Comparison of ENCODE assay signal across 10 cellular contexts in the genomic region with DNA sequence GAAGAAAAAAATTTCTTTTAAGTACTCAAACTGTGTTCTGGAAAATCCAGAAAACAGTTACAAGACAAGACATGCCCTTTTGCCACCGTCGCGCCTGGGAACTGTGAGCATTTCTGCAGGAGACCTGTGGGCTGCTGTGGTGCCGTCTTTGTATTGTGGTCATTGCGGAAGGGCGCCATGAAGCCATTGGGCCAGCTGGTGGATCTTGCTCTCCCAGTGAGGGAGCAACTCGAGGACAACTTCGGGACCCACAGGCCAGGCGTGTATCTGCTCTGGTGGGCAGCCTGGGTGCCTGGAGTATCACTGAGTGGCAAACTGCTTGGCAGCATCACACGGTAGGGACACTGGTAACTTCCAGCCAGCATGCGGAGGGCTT. TPM values are rescaled to one million over a fixed set of nuclear protein-coding genes. Genes with fewer than 3 reads are reported as not detected.
DNase-seq lines count a peak whose midpoint lies in the region; ATAC-seq lines count a peak whose summit lies in the region.
"Had no signal": no experiment of that assay in that cellular context is flagged by ENCODE, and none has a peak within 500 bp of the region (broad histone marks: within the 10 kb centered on the region; RNA-seq: fewer than 3 reads in every experiment).

No MANE protein-coding gene starts in this region.

- no peaks in the 10 kb centered on the region for H3K27me3 Mint-ChIP-seq in CD4-positive, CD25-positive, alpha-beta regulatory T cell
- no peaks in the 10 kb centered on the region for H3K27me3 Mint-ChIP-seq in IgD-negative memory B cell
- H3K27me3 Mint-ChIP-seq in activated naive CD8-positive, alpha-beta T cell treated with anti-CD3 and anti-CD28 coated beads, Interleukin-2, amount 10 ng/mL, durations not matched to agents 7 days and 5 days: no peaks in the 10 kb centered on the region
- no peaks in the 10 kb centered on the region for H3K27me3 Mint-ChIP-seq in naive thymus-derived CD8-positive, alpha-beta T cell

- H3K4me3 ChIP-seq in CD4-positive, CD25-positive, alpha-beta regulatory T cell (ENCODE audit: low read depth, low read length): peak overlapping the region; percentile 77

- ATAC-seq in CD4-positive, CD25-positive, alpha-beta regulatory T cell (ENCODE audit: low read depth in 2 of 2): no peak
- ATAC-seq in activated naive CD8-positive, alpha-beta T cell treated with anti-CD3 and anti-CD28 coated beads, Interleukin-2, amount 10 ng/mL, durations not matched to agents 7 days and 5 days (ENCODE audit: low read depth): no peak
- ATAC-seq in naive thymus-derived CD8-positive, alpha-beta T cell: no peak
- no peak for ATAC-seq in GM18511 (IDR thresholded peaks at IDR 0.05; ENCODE audit: unreplicated experiment)

- H3K27ac ChIP-seq in CD4-positive, CD25-positive, alpha-beta regulatory T cell (ENCODE audit: insufficient read depth, low read length, poor library complexity, severe bottlenecking): peak overlapping the region; percentile 74

- H3K27me3 ChIP-seq in CD4-positive, CD25-positive, alpha-beta regulatory T cell (ENCODE audit: control insufficient read depth, insufficient read depth, low read length): no peaks in the 10 kb centered on the region

- peak overlapping the region; percentile 96 to 99 (median 98) for H3K27ac Mint-ChIP-seq in CD4-positive, CD25-positive, alpha-beta regulatory T cell
- peak overlapping the region; percentile 93 to 97 (median 94) for H3K27ac Mint-ChIP-seq in IgD-negative memory B cell
- peak overlapping the region; percentile 92 for H3K27ac Mint-ChIP-seq in activated naive CD8-positive, alpha-beta T cell treated with anti-CD3 and anti-CD28 coated beads, Interleukin-2, amount 10 ng/mL, durations not matched to agents 7 days and 5 days
- peak overlapping the region; percentile 95 to 99 (median 97) for H3K27ac Mint-ChIP-seq in naive thymus-derived CD8-positive, alpha-beta T cell
- H3K27ac Mint-ChIP-seq: endodermal cell had no signal

- no peaks in the 10 kb centered on the region for H3K36me3 Mint-ChIP-seq in CD4-positive, CD25-positive, alpha-beta regulatory T cell
- no peaks in the 10 kb centered on the region for H3K36me3 Mint-ChIP-seq in IgD-negative memory B cell
- peaks cover 3% of the 10 kb centered on the region for H3K36me3 Mint-ChIP-seq in activated naive CD8-positive, alpha-beta T cell treated with anti-CD3 and anti-CD28 coated beads, Interleukin-2, amount 10 ng/mL, durations not matched to agents 7 days and 5 days
- no peaks in the 10 kb centered on the region for H3K36me3 Mint-ChIP-seq in naive thymus-derived CD8-positive, alpha-beta T cell

- peaks cover 53% of the 10 kb centered on the region for H3K4me1 ChIP-seq in CD4-positive, CD25-positive, alpha-beta regulatory T cell (ENCODE audit: control insufficient read depth, insufficient read depth, low read length, poor library complexity, severe bottlenecking)

- H3K4me1 Mint-ChIP-seq in CD4-positive, CD25-positive, alpha-beta regulatory T cell: peaks cover 6 to 72% (median 31%) of the 10 kb centered on the region in 4 donors
- H3K4me1 Mint-ChIP-seq in IgD-negative memory B cell: peaks cover 22 to 44% (median 40%) of the 10 kb centered on the region in 3 donors
- peaks cover 36% of the 10 kb centered on the region for H3K4me1 Mint-ChIP-seq in activated naive CD8-positive, alpha-beta T cell treated with anti-CD3 and anti-CD28 coated beads, Interleukin-2, amount 10 ng/mL, durations not matched to agents 7 days and 5 days
- H3K4me1 Mint-ChIP-seq in naive thymus-derived CD8-positive, alpha-beta T cell: peaks cover 21 to 66% (median 47%) of the 10 kb centered on the region in 4 donors

- no peaks in the 10 kb centered on the region for H3K9me3 ChIP-seq in CD4-positive, CD25-positive, alpha-beta regulatory T cell (ENCODE audit: control insufficient read depth in 2 of 2, low read length in 2 of 2)

- no peak for DNase-seq in CD4-positive, CD25-positive, alpha-beta regulatory T cell
- DNase-seq in activated naive CD8-positive, alpha-beta T cell treated with anti-CD3 and anti-CD28 coated beads, Interleukin-2, amount 10 ng/mL, durations not matched to agents 7 days and 5 days: no peak
- no peak for DNase-seq in naive thymus-derived CD8-positive, alpha-beta T cell
- DNase-seq in NCI-H510A treated with DMSO at 0.1 percent for 48 hours (lab: John Stamatoyannopoulos, UW) (no peak), NCI-H2227 treated with DMSO at 0.1 percent for 48 hours (lab: John Stamatoyannopoulos, UW) (no peak), NCI-H774 (lab: John Stamatoyannopoulos, UW) (no peak)
- DNase-seq: endodermal cell, NCI-H1417 had no signal

- peak overlapping the region; percentile 82 to 91 (median 86) for H3K4me3 Mint-ChIP-seq in CD4-positive, CD25-positive, alpha-beta regulatory T cell
- H3K4me3 Mint-ChIP-seq in IgD-negative memory B cell: peak overlapping the region in 2 of 4 donors; percentile 3 to 96
- H3K4me3 Mint-ChIP-seq in activated naive CD8-positive, alpha-beta T cell treated with anti-CD3 and anti-CD28 coated beads, Interleukin-2, amount 10 ng/mL, durations not matched to agents 7 days and 5 days: peak overlapping the region; percentile 67
- peak overlapping the region; percentile 69 to 87 (median 82) for H3K4me3 Mint-ChIP-seq in naive thymus-derived CD8-positive, alpha-beta T cell
- H3K4me3 Mint-ChIP-seq: endodermal cell had no signal

- POLR2A ChIA-PET in activated naive CD8-positive, alpha-beta T cell treated with anti-CD3 and anti-CD28 coated beads, Interleukin-2, amount 10 ng/mL, durations not matched to agents 7 days and 5 days (lab: Charles Lee): no interaction called here
- POLR2A ChIA-PET in naive thymus-derived CD8-positive, alpha-beta T cell (lab: Charles Lee): interaction anchor here (1.0 to 3.2 kb wide), 4 partner anchors 17 to 90 kb away, joined by 3 to 17 read pairs (median 4); partner anchors contain the start of gene XKR8

- H3K9me3 Mint-ChIP-seq in CD4-positive, CD25-positive, alpha-beta regulatory T cell: peaks cover 0 to 2% (median 0%) of the 10 kb centered on the region in 7 donors
- no peaks in the 10 kb centered on the region for H3K9me3 Mint-ChIP-seq in IgD-negative memory B cell
- H3K9me3 Mint-ChIP-seq in activated naive CD8-positive, alpha-beta T cell treated with anti-CD3 and anti-CD28 coated beads, Interleukin-2, amount 10 ng/mL, durations not matched to agents 7 days and 5 days: no peaks in the 10 kb centered on the region
- H3K9me3 Mint-ChIP-seq in naive thymus-derived CD8-positive, alpha-beta T cell: no peaks in the 10 kb centered on the region
- H3K9me3 Mint-ChIP-seq: endodermal cell had no signal

- H3K36me3 ChIP-seq in CD4-positive, CD25-positive, alpha-beta regulatory T cell (ENCODE audit: control insufficient read depth, insufficient read depth, low read length): no peaks in the 10 kb centered on the region

RNA-seq across cellular contexts. Expression of gene THEMIS2, which starts 3.8 kb away (rescaled TPM):
- 57.1 TPM for total RNA-seq in CD4-positive, CD25-positive, alpha-beta regulatory T cell
- 10 to 100 TPM; 37.9 to 69.9 (median 60.5) TPM for polyA plus RNA-seq in CD4-positive, CD25-positive, alpha-beta regulatory T cell
- polyA plus RNA-seq in IgD-negative memory B cell: 70.0 TPM
- total RNA-seq in activated naive CD8-positive, alpha-beta T cell treated with anti-CD3 and anti-CD28 coated beads, Interleukin-2, amount 10 ng/mL, durations not matched to agents 7 days and 5 days: 10 to 100 TPM; 35.4 to 40.5 TPM
- 10 to 100 TPM; 53.3 to 57.9 TPM for total RNA-seq in naive thymus-derived CD8-positive, alpha-beta T cell
- polyA plus RNA-seq in naive thymus-derived CD8-positive, alpha-beta T cell: 10 to 100 TPM; 14.1 to 48.5 (median 23.7) TPM

RNA-seq across cellular contexts. Expression of gene PPP1R8, which starts 38.0 kb away (rescaled TPM):
- total RNA-seq in CD4-positive, CD25-positive, alpha-beta regulatory T cell: 23.3 TPM
- 10 to 100 TPM; 40.9 to 45.5 (median 42.3) TPM for polyA plus RNA-seq in CD4-positive, CD25-positive, alpha-beta regulatory T cell
- polyA plus RNA-seq in IgD-negative memory B cell: 31.7 TPM
- 10 to 100 TPM; 52.9 to 54.4 TPM for total RNA-seq in activated naive CD8-positive, alpha-beta T cell treated with anti-CD3 and anti-CD28 coated beads, Interleukin-2, amount 10 ng/mL, durations not matched to agents 7 days and 5 days
- total RNA-seq in naive thymus-derived CD8-positive, alpha-beta T cell: 10 to 100 TPM; 40.2 to 42.5 TPM
- polyA plus RNA-seq in naive thymus-derived CD8-positive, alpha-beta T cell: 10 to 100 TPM; 27.8 to 37.8 (median 36.2) TPM

RNA-seq across cellular contexts. Expression of gene RPA2, which starts 45.8 kb away (rescaled TPM):
- 36.6 TPM for total RNA-seq in CD4-positive, CD25-positive, alpha-beta regulatory T cell
- 100 to 1,000 TPM; 199 to 237 (median 206) TPM for polyA plus RNA-seq in CD4-positive, CD25-positive, alpha-beta regulatory T cell
- 163 TPM for polyA plus RNA-seq in IgD-negative memory B cell
- total RNA-seq in activated naive CD8-positive, alpha-beta T cell treated with anti-CD3 and anti-CD28 coated beads, Interleukin-2, amount 10 ng/mL, durations not matched to agents 7 days and 5 days: 10 to 100 TPM; 72.1 to 73.7 TPM
- 10 to 100 TPM; 66.6 to 78.6 TPM for total RNA-seq in naive thymus-derived CD8-positive, alpha-beta T cell
- 100 to 1,000 TPM; 213 to 229 (median 215) TPM for polyA plus RNA-seq in naive thymus-derived CD8-positive, alpha-beta T cell
